Comparison of ENCODE assay signal across 8 cellular contexts in genomic region chr9:96048116-96048953, GRCh38.
DNase-seq lines count a peak whose midpoint lies in the region; ATAC-seq and TF ChIP-seq lines count a peak whose summit lies in the region.

No MANE protein-coding gene starts in this region.

- no peak overlapping the region for H2AFZ ChIP-seq in IMR-90 (replicated peaks; ENCODE audit: low read length, poor library complexity)

- H3K4me1 ChIP-seq in IMR-90 (ENCODE audit: control insufficient read depth, insufficient read depth, low read length), result no peaks in the 10 kb centered on the region
- no peaks in the 10 kb centered on the region for H3K4me1 ChIP-seq in gastrocnemius medialis

- no peak overlapping the region for H3K14ac ChIP-seq in IMR-90 (replicated peaks; ENCODE audit: low read depth, low read length)

- TF ChIP-seq RAD21 in IMR-90 (IDR thresholded peaks at IDR 0.05; ENCODE audit: low read length), result no peak

- H3K36me3 ChIP-seq in IMR-90 (ENCODE audit: control insufficient read depth, insufficient read depth, low read length) (no peaks in the 10 kb centered on the region), gastrocnemius medialis (no peaks in the 10 kb centered on the region)

- H4K20me1 ChIP-seq in IMR-90 (ENCODE audit: insufficient read depth, low read length), result no peaks in the 10 kb centered on the region

- no peak overlapping the region for H4K91ac ChIP-seq in IMR-90 (ENCODE audit: insufficient read depth, low read depth, low read length)

- BruUV-seq in IMR-90 (replicated peaks; lab: Mats Ljungman, UMichigan), result no TSS peak

- intact Hi-C loops in IMR-90 (cut with micrococcal nuclease) (no loop called here), gastrocnemius medialis (cut with DNase I; ENCODE audit: low total_unique reads) (no loop called here)

- H3K4ac ChIP-seq in IMR-90 (ENCODE audit: low read depth, low read length), result no peak overlapping the region

- CTCF ChIA-PET in IMR-90 (lab: Yijun Ruan, JAX), result no interaction called here

- no peak overlapping the region for H4K8ac ChIP-seq in IMR-90 (ENCODE audit: low read depth in 2 of 2, low read length in 2 of 2)

- H2BK20ac ChIP-seq in IMR-90 (ENCODE audit: low read depth, low read length), result no peak overlapping the region

- DNase-seq in IMR-90 (no peak), astrocyte of the hippocampus (ENCODE audit: low read depth, low spot score) (peak; percentile 72), iris pigment epithelial cell (ENCODE audit: low read depth) (peak; percentile 32), gastrocnemius medialis (no peak), Kasumi-1 (lab: John Stamatoyannopoulos, UW) (no peak)

- no peak overlapping the region for H3K23ac ChIP-seq in IMR-90 (ENCODE audit: low read depth, low read length)

- no peak overlapping the region for H2BK15ac ChIP-seq in IMR-90 (ENCODE audit: low read depth, low read length)

- no peak overlapping the region for H3K4me3 ChIP-seq in IMR-90 (ENCODE audit: insufficient read depth, low read depth, low read length)
- no peak overlapping the region for H3K4me3 ChIP-seq in gastrocnemius medialis

- no peak for TF ChIP-seq POLR2A in IMR-90 (IDR thresholded peaks at IDR 0.05; ENCODE audit: low read depth, low read length)
- no peak for TF ChIP-seq POLR2A in gastrocnemius medialis (IDR thresholded peaks at IDR 0.05)

- H3K18ac ChIP-seq in IMR-90 (ENCODE audit: low read depth, low read length), result no peak overlapping the region

- H3K27ac ChIP-seq in IMR-90 (ENCODE audit: insufficient read depth, low read length), result no peak overlapping the region
- H3K27ac ChIP-seq in gastrocnemius medialis, result peak overlapping the region in 3 of 4 donors; percentile 15 to 48 (median 45)

- no peak overlapping the region for H4K5ac ChIP-seq in IMR-90 (ENCODE audit: low read depth, low read length)

- TF ChIP-seq CTCF in IMR-90 (conservative IDR thresholded peaks at IDR 0.05; ENCODE audit: low read depth, low read length) (no peak), gastrocnemius medialis (IDR thresholded peaks at IDR 0.05 in 4 of 5, conservative IDR thresholded peaks at IDR 0.05 in 1 of 5) (no peak)

- POLR2A ChIA-PET in IMR-90 (lab: Charles Lee; ENCODE audit: unreplicated experiment), result interaction anchor here (0.7 kb wide), 1 partner anchor 1964 kb away, joined by 6 read pairs; no protein-coding TSS in a partner anchor

- no peaks in the 10 kb centered on the region for H3K79me1 ChIP-seq in IMR-90 (ENCODE audit: low read depth in 1 of 2, low read length in 2 of 2)

- dilution Hi-C loops in IMR-90 (cut with HindIII; ENCODE audit: low sequenced_read_pairs, unreplicated experiment), result no loop called here

- H2BK5ac ChIP-seq in IMR-90 (ENCODE audit: low read depth, low read length, poor library complexity, severe bottlenecking), result no peak overlapping the region

- WGBS in IMR-90 (ENCODE audit: extremely low coverage in 2 of 2, insufficient read length in 1 of 2), 2 experiments, result 36% methylated on average over 10 of the region's 24 CpGs; no CpG with 5 or more reads in 1 of the 2 experiments

- H3K9ac ChIP-seq in IMR-90 (ENCODE audit: low read depth, low read length), result no peak overlapping the region

- peaks cover 2% of the 10 kb centered on the region; the same call in 1 of the 2 replicates for H3K9me3 ChIP-seq in IMR-90 (ENCODE audit: control insufficient read depth, insufficient read depth, low read length)
- no peaks in the 10 kb centered on the region for H3K9me3 ChIP-seq in gastrocnemius medialis

- H2BK120ac ChIP-seq in IMR-90 (ENCODE audit: low read depth, low read length), result no peak overlapping the region

- H3K27me3 ChIP-seq in IMR-90 (ENCODE audit: control insufficient read depth, insufficient read depth, low read length) (peaks cover 52% of the 10 kb centered on the region), gastrocnemius medialis (no peaks in the 10 kb centered on the region)

- no peak overlapping the region for H2AK5ac ChIP-seq in IMR-90 (ENCODE audit: low read depth, low read length)

- in situ Hi-C loops in IMR-90 (cut with MboI; ENCODE audit: low sequenced_read_pairs) (no loop called here), gastrocnemius medialis (cut with MboI; ENCODE audit: low sequenced_read_pairs in 4 of 4) (no loop called here)

- no peaks in the 10 kb centered on the region for H3K9me1 ChIP-seq in IMR-90 (ENCODE audit: insufficient read depth, low read length)

- H2AK9ac ChIP-seq in IMR-90 (replicated peaks; ENCODE audit: low read depth, low read length, poor library complexity), result no peak overlapping the region

- no peak overlapping the region for H3K56ac ChIP-seq in IMR-90 (ENCODE audit: extremely low read depth, insufficient read depth, low read length)

- H3K4me2 ChIP-seq in IMR-90 (ENCODE audit: low read depth, low read length), result no peak overlapping the region

- ATAC-seq in IMR-90 (ENCODE audit: low read depth) (0 out of 2 replicates have a peak, but pooled peaks have one; percentile 21), gastrocnemius medialis (peak in 1 of 2 donors; percentile 39), GM18519 (IDR thresholded peaks at IDR 0.05; ENCODE audit: low FRiP score, unreplicated experiment) (no peak), HG03196 (IDR thresholded peaks at IDR 0.05; ENCODE audit: unreplicated experiment) (no peak), HG03342 (IDR thresholded peaks at IDR 0.05; ENCODE audit: unreplicated experiment) (no peak)

TF ChIP-seq in IMR-90, 13 proteins besides CTCF, POLR2A, EP300 and RAD21:
- TF ChIP-seq, protein P1, sequence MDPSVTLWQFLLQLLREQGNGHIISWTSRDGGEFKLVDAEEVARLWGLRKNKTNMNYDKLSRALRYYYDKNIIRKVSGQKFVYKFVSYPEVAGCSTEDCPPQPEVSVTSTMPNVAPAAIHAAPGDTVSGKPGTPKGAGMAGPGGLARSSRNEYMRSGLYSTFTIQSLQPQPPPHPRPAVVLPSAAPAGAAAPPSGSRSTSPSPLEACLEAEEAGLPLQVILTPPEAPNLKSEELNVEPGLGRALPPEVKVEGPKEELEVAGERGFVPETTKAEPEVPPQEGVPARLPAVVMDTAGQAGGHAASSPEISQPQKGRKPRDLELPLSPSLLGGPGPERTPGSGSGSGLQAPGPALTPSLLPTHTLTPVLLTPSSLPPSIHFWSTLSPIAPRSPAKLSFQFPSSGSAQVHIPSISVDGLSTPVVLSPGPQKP (IDR thresholded peaks at IDR 0.05; ENCODE audit: borderline replicate concordance, low read depth, low read length), result no peak
- TF ChIP-seq NFE2L2 (IDR thresholded peaks at IDR 0.05; ENCODE audit: low read depth, low read length) (no peak), CHD1 (IDR thresholded peaks at IDR 0.05; ENCODE audit: low read depth, low read length) (no peak), MAFK (IDR thresholded peaks at IDR 0.05; ENCODE audit: low read depth, low read length) (no peak), SMC3 (IDR thresholded peaks at IDR 0.05; ENCODE audit: low read depth, low read length) (no peak), USF2 (IDR thresholded peaks at IDR 0.05; ENCODE audit: low read depth, low read length) (no peak), RCOR1 (IDR thresholded peaks at IDR 0.05; ENCODE audit: insufficient replicate concordance, low read length) (no peak), MXI1 (IDR thresholded peaks at IDR 0.05; ENCODE audit: borderline replicate concordance, low read depth, low read length) (no peak), CEBPB (IDR thresholded peaks at IDR 0.05; ENCODE audit: low read depth, low read length) (no peak)

Comparison
In these comparisons a context has a peak if more than half of its experiments do, and no peak if none do; other contexts are left out.
1. DNase-seq: peak in astrocyte of the hippocampus (single experiment) and iris pigment epithelial cell (single experiment); none in IMR-90 (single experiment), gastrocnemius medialis (0 of 2) and Kasumi-1 (0 of 2).